ENCODE assay signal across 1 cellular context in genomic region chr10:45180946-45181439, GRCh38.
TF ChIP-seq lines count a peak whose summit lies in the region.

No MANE protein-coding gene starts in this region.

TF ChIP-seq in K562, 482 proteins besides CTCF, POLR2A, EP300 and RAD21 (continued from another document):
- no peak for TF ChIP-seq HBP1 (CRISPR knock-in tag; IDR thresholded peaks at IDR 0.05)
- TF ChIP-seq SIRT6 (IDR thresholded peaks at IDR 0.05; ENCODE audit: low read depth, low read length): no peak
- no peak for TF ChIP-seq ZNF551 (CRISPR knock-in tag; IDR thresholded peaks at IDR 0.05)
- TF ChIP-seq POLR3G (IDR thresholded peaks at IDR 0.05; ENCODE audit: extremely low read depth, insufficient read length, insufficient replicate concordance): no peak
- TF ChIP-seq NCOA2 (IDR thresholded peaks at IDR 0.05; ENCODE audit: partially characterized antibody in 2 of 2): no peak
- no peak for TF ChIP-seq CREBBP (IDR thresholded peaks at IDR 0.05; ENCODE audit: low read depth, low read length)
- no peak for TF ChIP-seq PCBP1 (IDR thresholded peaks at IDR 0.05; ENCODE audit: low read depth, low read length, poor library complexity, severe bottlenecking)
- TF ChIP-seq NBN (IDR thresholded peaks at IDR 0.05; ENCODE audit: low read depth): no peak
- no peak for TF ChIP-seq SREBF1 (IDR thresholded peaks at IDR 0.05; ENCODE audit: borderline replicate concordance, low read depth, low read length)
TF ChIP-seq in K562: peak in this region for 0.
